1 cellular context compared by ENCODE assay signal in the genomic region with DNA sequence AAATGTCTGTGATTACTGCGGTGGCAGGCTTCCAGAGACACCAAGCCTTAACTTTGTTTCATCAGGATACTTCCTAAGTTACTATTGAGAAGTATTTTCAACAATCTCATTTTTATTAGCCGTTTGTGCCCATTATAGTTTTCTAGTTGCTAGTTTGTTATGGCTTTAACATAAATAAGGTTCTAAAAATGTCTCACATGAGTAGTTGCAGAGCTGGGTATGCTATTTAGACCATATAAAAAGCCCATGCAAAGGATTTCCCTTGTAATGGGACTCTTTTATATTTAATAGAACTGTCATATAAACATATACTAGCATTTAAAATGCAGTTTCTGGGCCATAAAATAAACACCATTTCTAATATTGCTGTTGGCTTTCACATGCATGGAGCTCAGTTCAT.
TF ChIP-seq lines count a peak whose summit lies in the region.

No MANE protein-coding gene starts in this region.

TF ChIP-seq in WTC11, 78 proteins besides CTCF, POLR2A, EP300 and RAD21 (continued from another document):
- TF ChIP-seq NFATC4 (CRISPR knock-in tag; IDR thresholded peaks at IDR 0.05), result no peak
- TF ChIP-seq KAT7 (CRISPR knock-in tag; IDR thresholded peaks at IDR 0.05; ENCODE audit: borderline replicate concordance), result no peak
- TF ChIP-seq ZBTB21 (CRISPR knock-in tag; IDR thresholded peaks at IDR 0.05; ENCODE audit: borderline replicate concordance), result no peak
- no peak for TF ChIP-seq ZNF416 (CRISPR knock-in tag; IDR thresholded peaks at IDR 0.05)
